Comparison of ENCODE assay signal across 12 cellular contexts in the genomic region with DNA sequence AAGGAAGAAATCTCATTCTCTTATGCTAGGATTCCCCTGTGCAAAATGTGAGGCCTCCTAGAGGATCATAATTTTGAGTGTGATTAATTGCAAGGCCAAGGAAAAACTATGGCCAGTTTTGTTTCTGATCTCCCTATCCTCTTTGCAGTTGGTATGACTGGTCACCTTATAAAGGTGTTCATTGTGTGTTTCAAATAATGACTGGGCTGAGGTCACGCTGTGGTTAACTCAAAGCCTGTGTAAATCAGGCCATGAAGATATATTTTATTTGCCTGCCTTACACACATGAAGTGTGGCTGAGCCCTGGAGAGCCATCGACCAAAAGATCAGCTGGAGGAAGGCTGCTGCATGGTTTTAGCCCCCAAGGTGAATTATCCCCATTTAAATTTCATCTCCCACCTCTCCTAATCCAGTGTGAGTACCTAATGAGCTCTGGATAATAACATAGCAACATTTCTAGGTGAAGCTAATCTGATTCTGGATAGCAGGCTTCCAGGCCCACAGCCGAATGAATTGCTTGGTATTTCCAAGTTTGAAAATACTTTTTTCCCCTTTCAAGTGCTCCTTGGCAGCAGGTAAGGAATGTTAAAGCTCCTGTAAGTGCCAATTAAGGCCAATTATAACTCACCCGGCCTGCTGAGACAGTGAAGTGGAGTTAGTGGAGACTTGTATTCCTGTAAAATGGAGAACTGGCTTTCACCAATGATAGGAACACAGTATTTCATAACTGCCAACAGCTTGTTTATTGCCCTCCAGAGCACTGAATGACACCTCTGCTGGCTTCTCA. TPM values are rescaled to one million over a fixed set of nuclear protein-coding genes. Genes with fewer than 3 reads are reported as not detected.
DNase-seq lines count a peak whose midpoint lies in the region; ATAC-seq and TF ChIP-seq lines count a peak whose summit lies in the region.
"Had no signal": no experiment of that assay in that cellular context is flagged by ENCODE, and none has a peak within 500 bp of the region (broad histone marks: within the 10 kb centered on the region; RNA-seq: fewer than 3 reads in every experiment).

No MANE protein-coding gene starts in this region.

- in situ Hi-C loops in KBM-7 (cut with MboI; ENCODE audit: low pct_unique_long_range_greater_than_20kb, low sequenced_read_pairs) = no loop called here

- H3K9me3 Mint-ChIP-seq in activated naive CD4-positive, alpha-beta T cell treated with anti-CD3 and anti-CD28 coated beads, Interleukin-2, amount 50 U/mL, for 72 hours = no peaks in the 10 kb centered on the region
- H3K9me3 Mint-ChIP-seq: activated CD4-positive, alpha-beta T cell treated with anti-CD3 and anti-CD28 coated beads, Interleukin-2, amount 10 ng/mL, durations not matched to agents 24 days and 14 days had no signal

- peak overlapping the region; percentile 32 for H3K4me2 ChIP-seq in smooth muscle cell

- H3K4me1 ChIP-seq in colonic mucosa (peaks cover 9% of the 10 kb centered on the region), smooth muscle cell (ENCODE audit: low read depth) (peaks cover 74% of the 10 kb centered on the region)

- peaks cover 35% of the 10 kb centered on the region for H3F3A ChIP-seq in smooth muscle cell (ENCODE audit: low read depth)

- H3K36me3 ChIP-seq in colonic mucosa (no peaks in the 10 kb centered on the region), smooth muscle cell (ENCODE audit: low read depth) (no peaks in the 10 kb centered on the region)
- H3K36me3 ChIP-seq: SJSA1 had no signal

- TF ChIP-seq CTCF in colonic mucosa (IDR thresholded peaks at IDR 0.05) = no peak
- no peak for TF ChIP-seq CTCF in smooth muscle cell (IDR thresholded peaks at IDR 0.05; ENCODE audit: borderline replicate concordance, insufficient read depth, poor library complexity, severe bottlenecking)

- peak; percentile 38 to 52 for ATAC-seq in activated naive CD4-positive, alpha-beta T cell treated with anti-CD3 and anti-CD28 coated beads, Interleukin-2, amount 50 U/mL, for 72 hours
- no peak for ATAC-seq in HG03571 (IDR thresholded peaks at IDR 0.05; ENCODE audit: unreplicated experiment)

- DNase-seq in activated naive CD4-positive, alpha-beta T cell treated with anti-CD3 and anti-CD28 coated beads, Interleukin-2, amount 50 U/mL, for 72 hours (ENCODE audit: low spot score in 2 of 2) = no peak
- no peak for DNase-seq in activated naive CD4-positive, alpha-beta T cell treated with Interleukin-2 at 50 U/mL for 16 hours
- DNase-seq in NCI-H2227 (lab: John Stamatoyannopoulos, UW; ENCODE audit: unreplicated experiment) (peak; percentile 37), colonic mucosa (peak; percentile 30), smooth muscle cell (lab: John Stamatoyannopoulos, UW; ENCODE audit: unreplicated experiment) (no peak), NCI-H774 (lab: John Stamatoyannopoulos, UW) (no peak), KBM-7 (no peak)
- DNase-seq: activated CD4-positive, alpha-beta T cell treated with anti-CD3 and anti-CD28 coated beads, Interleukin-2, amount 10 ng/mL, durations not matched to agents 24 days and 14 days; NCI-H345 had no signal

- H3K36me3 Mint-ChIP-seq in activated naive CD4-positive, alpha-beta T cell treated with anti-CD3 and anti-CD28 coated beads, Interleukin-2, amount 50 U/mL, for 72 hours = peaks cover 4 to 9% of the 10 kb centered on the region in 2 donors

- H3K9ac ChIP-seq in colonic mucosa (ENCODE audit: low read depth in 2 of 2, low read length in 2 of 2) (peak overlapping the region in 1 of 2 donors; percentile 43), smooth muscle cell (ENCODE audit: low read depth) (no peak overlapping the region)

- H3K27me3 ChIP-seq in colonic mucosa (no peaks in the 10 kb centered on the region), smooth muscle cell (ENCODE audit: low read depth) (no peaks in the 10 kb centered on the region)
- H3K27me3 ChIP-seq: SJSA1 had no signal

- H2AFZ ChIP-seq in smooth muscle cell (ENCODE audit: low read depth) = no peak overlapping the region

- H4K20me1 ChIP-seq in smooth muscle cell (ENCODE audit: low read depth) = peaks cover 98% of the 10 kb centered on the region

- H3K79me2 ChIP-seq in smooth muscle cell (ENCODE audit: low read depth) = peaks cover 7% of the 10 kb centered on the region

- H3K4me3 ChIP-seq in colonic mucosa (no peak overlapping the region), smooth muscle cell (no peak overlapping the region)
- H3K4me3 ChIP-seq: SJSA1 had no signal

- peak overlapping the region; percentile 49 for H3K27ac ChIP-seq in colonic mucosa
- peak overlapping the region; percentile 38 for H3K27ac ChIP-seq in smooth muscle cell (ENCODE audit: low read depth)
- H3K27ac ChIP-seq: SJSA1 had no signal

- 47% methylated on average over 4 of the region's 4 CpGs for WGBS in smooth muscle cell (ENCODE audit: low lambda C conversion rate)

- intact Hi-C loops in colonic mucosa (cut with DNase I) = no loop called here

- H3K27ac Mint-ChIP-seq in activated naive CD4-positive, alpha-beta T cell treated with anti-CD3 and anti-CD28 coated beads, Interleukin-2, amount 50 U/mL, for 72 hours = peak overlapping the region in 1 of 2 donors; percentile 76

- H3K9me3 ChIP-seq in colonic mucosa (no peaks in the 10 kb centered on the region), smooth muscle cell (replicated peaks; ENCODE audit: low read depth) (no peaks in the 10 kb centered on the region)
- H3K9me3 ChIP-seq: SJSA1 had no signal

RNA-seq across cellular contexts. Expression of gene SCAANT1, which starts 52.3 kb away (rescaled TPM):
- not detected for total RNA-seq in activated naive CD4-positive, alpha-beta T cell treated with anti-CD3 and anti-CD28 coated beads, Interleukin-2, amount 50 U/mL, for 72 hours
- not detected for total RNA-seq in colonic mucosa
- not detected in 2 replicates for total RNA-seq in smooth muscle cell
- polyA plus RNA-seq in smooth muscle cell = not detected in 2 replicates
- total RNA-seq: activated CD4-positive, alpha-beta T cell treated with anti-CD3 and anti-CD28 coated beads, Interleukin-2, amount 10 ng/mL, durations not matched to agents 24 days and 14 days; endothelial cell of umbilical vein; SJSA1 had no signal
- polyA plus RNA-seq: endothelial cell of umbilical vein had no signal

RNA-seq across cellular contexts. Expression of gene PSMD6, which starts 58.8 kb away (rescaled TPM):
- total RNA-seq in activated naive CD4-positive, alpha-beta T cell treated with anti-CD3 and anti-CD28 coated beads, Interleukin-2, amount 50 U/mL, for 72 hours = 100 to 1,000 TPM in 1 of 2 donors, 10 to 100 TPM in 1; 87.1 to 166 TPM
- total RNA-seq in colonic mucosa (10 to 100 TPM; 50.3 to 75.8 TPM), smooth muscle cell (109 and 113 TPM in 2 replicates)
- 116 and 119 TPM in 2 replicates for polyA plus RNA-seq in smooth muscle cell

Comparison
In these comparisons a context has a peak if more than half of its experiments do, and no peak if none do; other contexts are left out.
1. DNase-seq: peak in NCI-H2227 (single experiment) and colonic mucosa (single experiment); none in activated naive CD4-positive, alpha-beta T cell treated with anti-CD3 and anti-CD28 coated beads, Interleukin-2, amount 50 U/mL, for 72 hours (0 of 2), activated naive CD4-positive, alpha-beta T cell treated with Interleukin-2 at 50 U/mL for 16 hours (single experiment), smooth muscle cell (single experiment), NCI-H774 (single experiment) and KBM-7 (single experiment).